In genomic region chr17:79874329-79874981, GRCh38 we compare ENCODE assay signal across 7 cellular contexts. TPM values are rescaled to one million over a fixed set of nuclear protein-coding genes. Genes with fewer than 3 reads are reported as not detected.
DNase-seq lines count a peak whose midpoint lies in the region; ATAC-seq, FAIRE-seq and TF ChIP-seq lines count a peak whose summit lies in the region.

No MANE protein-coding gene starts in this region.

- intact Hi-C loops in esophagus muscularis mucosa (cut with DNase I), result no loop called here

- TF ChIP-seq POLR2A in H54 (IDR thresholded peaks at IDR 0.05; ENCODE audit: low read depth, low read length), result no peak
- no peak for TF ChIP-seq POLR2A in esophagus muscularis mucosa (IDR thresholded peaks at IDR 0.05; ENCODE audit: low read depth)

- peak; percentile 43 for TF ChIP-seq CTCF in D721Med (IDR thresholded peaks at IDR 0.05; ENCODE audit: insufficient read depth, missing control alignments)
- peak in 2 of 3 experiments; percentile 21 to 39 for TF ChIP-seq CTCF in esophagus muscularis mucosa (IDR thresholded peaks at IDR 0.05)

- WGBS in esophagus muscularis mucosa, result 46% methylated on average over 6 of the region's 6 CpGs
- WGBS in small intestine, 3 donors, result 18 to 34% (median 32%) methylated on average over 6 of the region's 6 CpGs

- DNase-seq in D721Med (ENCODE audit: insufficient read length, low spot score) (peak; percentile 55), H54 (ENCODE audit: insufficient read length, low spot score) (peak; percentile 53), RPMI8226 (peak; percentile 75), esophagus muscularis mucosa (ENCODE audit: extremely low spot score) (no peak), small intestine (peak; percentile 63)

- peaks cover 0 to 43% (median 0%) of the 10 kb centered on the region in 4 donors for H3K27me3 ChIP-seq in esophagus muscularis mucosa
- H3K27me3 ChIP-seq in small intestine (ENCODE audit: control insufficient read depth in 2 of 2, insufficient read depth in 2 of 2, low read length in 2 of 2), result no peaks in the 10 kb centered on the region

- TF ChIP-seq EP300 in esophagus muscularis mucosa (IDR thresholded peaks at IDR 0.05), result no peak

- H3K4me3 ChIP-seq in esophagus muscularis mucosa (no peak overlapping the region), small intestine (ENCODE audit: low read depth in 1 of 2, low read length in 2 of 2) (no peak overlapping the region)

- H3K4me1 ChIP-seq in esophagus muscularis mucosa, result no peaks in the 10 kb centered on the region
- no peaks in the 10 kb centered on the region for H3K4me1 ChIP-seq in small intestine (ENCODE audit: control insufficient read depth in 2 of 2, insufficient read depth in 1 of 2, low read depth in 1 of 2, low read length in 1 of 2)

- FAIRE-seq in D721Med (lab: Jason Lieb, UNC) (no peak), H54 (lab: Jason Lieb, UNC) (no peak), small intestine (lab: Jason Lieb, UNC) (no peak)

- H3K36me3 ChIP-seq in esophagus muscularis mucosa, result no peaks in the 10 kb centered on the region
- no peaks in the 10 kb centered on the region for H3K36me3 ChIP-seq in small intestine (ENCODE audit: control insufficient read depth in 2 of 2, insufficient read depth in 2 of 2, low read length in 2 of 2)

- ATAC-seq in GM21529 (IDR thresholded peaks at IDR 0.05; ENCODE audit: unreplicated experiment), result no peak
- ATAC-seq in HG03135 (IDR thresholded peaks at IDR 0.05; ENCODE audit: unreplicated experiment), result no peak

- H3K27ac ChIP-seq in esophagus muscularis mucosa (replicated peaks in 1 of 4) (no peak overlapping the region), small intestine (ENCODE audit: low read depth in 1 of 2, low read length in 1 of 2) (no peak overlapping the region)

- H3K9me3 ChIP-seq in esophagus muscularis mucosa (peaks cover 0 to 3% (median 0%) of the 10 kb centered on the region in 4 donors), small intestine (ENCODE audit: control insufficient read depth, low read depth) (no peaks in the 10 kb centered on the region)

RNA-seq across cellular contexts. Expression of gene CBX4, which starts 35.2 kb away (rescaled TPM):
- 10 to 100 TPM in 3 of 4 donors, 1 to 10 TPM in 1; 6.6 to 14.1 (median 12.3) TPM for total RNA-seq in esophagus muscularis mucosa
- polyA plus RNA-seq in small intestine, result 10 to 100 TPM in 1 of 3 donors, 1 to 10 TPM in 2; 5.4 to 15.2 (median 6.3) TPM
